Comparison of ENCODE assay signal across 25 cellular contexts in the genomic region with DNA sequence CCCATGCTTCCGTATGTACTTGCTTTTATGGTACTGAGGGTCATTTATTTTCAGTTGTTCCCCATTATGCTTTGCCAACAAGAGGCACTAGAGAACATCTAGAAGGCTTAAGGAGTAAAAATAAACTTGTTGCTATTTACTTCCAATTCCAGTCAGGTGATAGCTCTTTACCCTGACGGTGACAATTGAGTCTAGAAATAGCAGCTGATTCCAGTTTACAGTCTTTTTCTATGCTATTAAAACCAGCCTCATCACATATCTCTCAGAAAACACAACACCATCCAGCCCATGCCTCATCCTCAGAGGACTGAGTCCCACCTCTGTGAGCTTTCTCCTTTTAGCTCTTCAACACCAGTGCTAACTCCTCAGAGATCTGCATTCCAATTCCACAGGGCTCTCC.
"Had no signal": no experiment of that assay in that cellular context is flagged by ENCODE, and none has a peak within 500 bp of the region (broad histone marks: within the 10 kb centered on the region; RNA-seq: fewer than 3 reads in every experiment).

No MANE protein-coding gene starts in this region.

- H3K4me3 ChIP-seq: cardiac muscle cell, SJCRH30 had no signal

- H3K27me3 ChIP-seq: brain microvascular endothelial cell, cardiac muscle cell, SJCRH30 had no signal

- ATAC-seq: activated CD8-positive, alpha-beta T cell treated with anti-CD3 and anti-CD28 coated beads for 36 hours; activated T-cell treated with anti-CD3 and anti-CD28 coated beads, Interleukin-2, amount 50 U/mL, for 72 hours had no signal

- H3K9me3 ChIP-seq: SJCRH30, SK-N-SH had no signal

- H3K4me2 ChIP-seq: SK-N-SH had no signal

- H3K36me3 ChIP-seq: brain microvascular endothelial cell, cardiac muscle cell, SJCRH30 had no signal

- DNase-seq: activated CD4-positive, alpha-beta T cell treated with anti-CD3 and anti-CD28 coated beads, Interleukin-2, amount 50 U/mL, for 1 hour; activated CD4-positive, CD25-positive, alpha-beta regulatory T cell; activated CD8-positive, alpha-beta memory T cell treated with anti-CD3 and anti-CD28 coated beads, Interleukin-2, amount 50 U/mL, for 4 hours; activated CD8-positive, alpha-beta T cell treated with anti-CD3 and anti-CD28 coated beads for 36 hours; activated gamma-delta T cell treated with Interleukin-2 at 50 U/mL for 16 hours; activated naive CD4-positive, alpha-beta T cell treated with anti-CD3 and anti-CD28 coated beads, Interleukin-2, amount 10 ng/mL, durations not matched to agents 7 days and 5 days; activated naive CD8-positive, alpha-beta T cell treated with anti-CD3 and anti-CD28 coated beads for 36 hours; activated T-cell treated with anti-CD3 and anti-CD28 coated beads, Interleukin-2, amount 50 U/mL, for 72 hours; brain microvascular endothelial cell; IMR-90; Kasumi-1; KBM-7; NCI-H1048; NCI-H146; NCI-H2029 treated with DMSO at 0.1 percent for 48 hours; NCI-H2171; NCI-H2227 treated with DMSO at 0.1 percent for 48 hours; NCI-H510A; NCI-H526 treated with DMSO at 0.1 percent for 48 hours; NCI-H82; SJCRH30; SK-N-SH; T-helper 1 cell had no signal

- H3K4me1 ChIP-seq: SJCRH30 had no signal

- H3K27ac ChIP-seq: brain microvascular endothelial cell, cardiac muscle cell, SJCRH30, VCaP had no signal

- H3K9ac ChIP-seq: SK-N-SH had no signal
